24 cellular contexts compared by ENCODE assay signal in the genomic region with DNA sequence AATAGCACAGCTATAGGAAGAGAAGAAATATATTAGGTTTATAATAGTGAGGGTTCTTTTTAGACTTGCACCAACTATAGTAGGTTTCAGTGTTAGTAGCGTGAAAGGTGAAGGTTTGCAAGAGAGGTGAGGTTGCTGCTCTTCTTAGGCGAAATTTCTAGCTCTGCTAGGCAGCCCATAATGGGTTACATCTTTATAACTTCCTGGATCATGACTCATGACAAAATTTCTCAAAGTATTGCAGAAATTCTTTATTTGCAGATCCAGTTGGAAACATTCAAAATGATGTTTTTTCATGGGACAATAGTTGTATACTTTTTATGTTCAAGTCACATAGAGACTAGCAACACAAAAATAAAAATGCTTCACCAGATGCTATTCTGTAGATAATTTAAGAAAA.
DNase-seq lines count a peak whose midpoint lies in the region; ATAC-seq and TF ChIP-seq lines count a peak whose summit lies in the region.
"Had no signal": no experiment of that assay in that cellular context is flagged by ENCODE, and none has a peak within 500 bp of the region (broad histone marks: within the 10 kb centered on the region; RNA-seq: fewer than 3 reads in every experiment).

No MANE protein-coding gene starts in this region.

- no peak overlapping the region for H3K27ac ChIP-seq in IMR-90 (ENCODE audit: insufficient read depth, low read length)
- H3K27ac ChIP-seq: cardiac muscle cell, gastroesophageal sphincter, sigmoid colon had no signal

- H3K4ac ChIP-seq in IMR-90 (ENCODE audit: low read depth, low read length), result no peak overlapping the region

- H4K5ac ChIP-seq in IMR-90 (ENCODE audit: low read depth, low read length), result no peak overlapping the region

- ATAC-seq in IMR-90 (ENCODE audit: low read depth) (peak; percentile 67), left colon (no peak), HG02840 (IDR thresholded peaks at IDR 0.05; ENCODE audit: low FRiP score, unreplicated experiment) (no peak)
- no peak for ATAC-seq in activated T-cell treated with anti-CD3 and anti-CD28 coated beads, Interleukin-2, amount 50 U/mL, for 4 hours
- ATAC-seq: activated naive CD8-positive, alpha-beta T cell treated with anti-CD3 and anti-CD28 coated beads, Interleukin-2, amount 50 U/mL, for 24 hours; activated T-helper 17 cell treated with anti-CD3 and anti-CD28 coated beads, Interleukin-2, amount 50 U/mL, for 72 hours; gastroesophageal sphincter; left lobe of liver; stimulated activated effector memory CD8-positive, alpha-beta T cell treated with anti-CD3 and anti-CD28 coated beads, Interleukin-12 subunit alpha, Interleukin-12 subunit beta, amount 100 ng/mL, for 72 hours had no signal

- DNase-seq in EH (ENCODE audit: low read depth) (peak; percentile 57), IMR-90 (peak; percentile 45), chondrocyte (ENCODE audit: low spot score) (no peak), kidney tubule cell (ENCODE audit: low spot score) (peak; percentile 7), left colon (no peak)
- DNase-seq in activated T-cell treated with anti-CD3 and anti-CD28 coated beads, Interleukin-2, amount 50 U/mL, for 4 hours, result no peak
- DNase-seq: activated CD4-positive, alpha-beta T cell treated with anti-CD3 and anti-CD28 coated beads for 48 hours; activated naive CD8-positive, alpha-beta T cell treated with anti-CD3 and anti-CD28 coated beads, Interleukin-2, amount 50 U/mL, for 24 hours; COR-L47; NCI-H1417; NCI-H2171; NCI-H526 treated with DMSO at 0.1 percent for 48 hours; posterior cingulate gyrus; sigmoid colon; T-helper 1 cell had no signal

- no peak overlapping the region for H3K9ac ChIP-seq in IMR-90 (ENCODE audit: low read depth, low read length)

- WGBS in IMR-90 (ENCODE audit: extremely low coverage in 2 of 2, insufficient read length in 1 of 2), 2 experiments, result no CpG with 5 or more reads among the region's 2 CpGs

- H2BK20ac ChIP-seq in IMR-90 (ENCODE audit: low read depth, low read length), result no peak overlapping the region

- H3K4me3 Mint-ChIP-seq in chondrocyte (ENCODE audit: unreplicated experiment), result no peak overlapping the region
- no peak overlapping the region for H3K4me3 Mint-ChIP-seq in activated T-cell treated with anti-CD3 and anti-CD28 coated beads, Interleukin-2, amount 50 U/mL, for 4 hours
- H3K4me3 Mint-ChIP-seq: activated naive CD8-positive, alpha-beta T cell treated with anti-CD3 and anti-CD28 coated beads, Interleukin-2, amount 50 U/mL, for 24 hours; activated T-helper 17 cell treated with anti-CD3 and anti-CD28 coated beads, Interleukin-2, amount 50 U/mL, for 72 hours; B cell; mesothelial cell of epicardium; nephron; stimulated activated effector memory CD8-positive, alpha-beta T cell treated with anti-CD3 and anti-CD28 coated beads, Interleukin-12 subunit alpha, Interleukin-12 subunit beta, amount 100 ng/mL, for 72 hours had no signal

- no peaks in the 10 kb centered on the region for H3K9me3 ChIP-seq in IMR-90 (ENCODE audit: control insufficient read depth, insufficient read depth, low read length)
- H3K9me3 ChIP-seq: gastroesophageal sphincter, sigmoid colon had no signal

- peak overlapping the region; percentile 92; the same call in 1 of the 2 replicates for H4K91ac ChIP-seq in IMR-90 (ENCODE audit: insufficient read depth, low read depth, low read length)

- in situ Hi-C loops in IMR-90 (cut with MboI; ENCODE audit: low sequenced_read_pairs), result no loop called here

- CTCF ChIA-PET in IMR-90 (lab: Yijun Ruan, JAX), result interaction anchor here (0.9 kb wide), 1 partner anchor 510 kb away, joined by 3 read pairs; no protein-coding TSS in a partner anchor

- TF ChIP-seq POLR2A in IMR-90 (IDR thresholded peaks at IDR 0.05; ENCODE audit: low read depth, low read length), result no peak

- 0 out of 2 replicates have a peak overlapping the region, but pooled peaks have one; percentile 93 for H2BK120ac ChIP-seq in IMR-90 (ENCODE audit: low read depth, low read length)

- peak overlapping the region; percentile 69; the same call in 1 of the 3 replicates for H2BK15ac ChIP-seq in IMR-90 (ENCODE audit: low read depth, low read length)

- H2AFZ ChIP-seq in IMR-90 (replicated peaks; ENCODE audit: low read length, poor library complexity), result no peak overlapping the region

- no peaks in the 10 kb centered on the region for H3K36me3 ChIP-seq in IMR-90 (ENCODE audit: control insufficient read depth, insufficient read depth, low read length)
- H3K36me3 ChIP-seq: cardiac muscle cell, gastroesophageal sphincter, sigmoid colon had no signal

- POLR2A ChIA-PET in IMR-90 (lab: Charles Lee; ENCODE audit: unreplicated experiment), result no interaction called here

- no peak for TF ChIP-seq RAD21 in IMR-90 (IDR thresholded peaks at IDR 0.05; ENCODE audit: low read length)

- H3K23ac ChIP-seq in IMR-90 (ENCODE audit: low read depth, low read length), result no peak overlapping the region

- H3K4me2 ChIP-seq in IMR-90 (ENCODE audit: low read depth, low read length), result no peak overlapping the region

- H3K14ac ChIP-seq in IMR-90 (replicated peaks; ENCODE audit: low read depth, low read length), result no peak overlapping the region

- H3K79me1 ChIP-seq in IMR-90 (ENCODE audit: low read depth in 1 of 2, low read length in 2 of 2), result no peaks in the 10 kb centered on the region

- no peaks in the 10 kb centered on the region for H3K27me3 Mint-ChIP-seq in chondrocyte (ENCODE audit: low read depth)
- no peaks in the 10 kb centered on the region for H3K27me3 Mint-ChIP-seq in activated T-cell treated with anti-CD3 and anti-CD28 coated beads, Interleukin-2, amount 50 U/mL, for 4 hours (ENCODE audit: low read depth)
- H3K27me3 Mint-ChIP-seq: activated naive CD8-positive, alpha-beta T cell treated with anti-CD3 and anti-CD28 coated beads, Interleukin-2, amount 50 U/mL, for 24 hours; activated T-helper 17 cell treated with anti-CD3 and anti-CD28 coated beads, Interleukin-2, amount 50 U/mL, for 72 hours; B cell had no signal

- dilution Hi-C loops in IMR-90 (cut with HindIII; ENCODE audit: low sequenced_read_pairs, unreplicated experiment), result no loop called here

- H3K36me3 Mint-ChIP-seq in chondrocyte (ENCODE audit: low read depth), result no peaks in the 10 kb centered on the region
- H3K36me3 Mint-ChIP-seq in activated T-cell treated with anti-CD3 and anti-CD28 coated beads, Interleukin-2, amount 50 U/mL, for 4 hours (ENCODE audit: insufficient read depth), result no peaks in the 10 kb centered on the region
- H3K36me3 Mint-ChIP-seq: mesothelial cell of epicardium; stimulated activated effector memory CD8-positive, alpha-beta T cell treated with anti-CD3 and anti-CD28 coated beads, Interleukin-12 subunit alpha, Interleukin-12 subunit beta, amount 100 ng/mL, for 72 hours had no signal

- peaks cover 7% of the 10 kb centered on the region for H3K4me1 ChIP-seq in IMR-90 (ENCODE audit: control insufficient read depth, insufficient read depth, low read length)

- no peak overlapping the region for H3K4me3 ChIP-seq in IMR-90 (ENCODE audit: insufficient read depth, low read depth, low read length)
- H3K4me3 ChIP-seq: cardiac muscle cell, gastroesophageal sphincter, sigmoid colon had no signal

- H3K56ac ChIP-seq in IMR-90 (ENCODE audit: extremely low read depth, insufficient read depth, low read length), result no peak overlapping the region

- H3K9me3 Mint-ChIP-seq in chondrocyte (ENCODE audit: low read depth), result no peaks in the 10 kb centered on the region
- H3K9me3 Mint-ChIP-seq in activated T-cell treated with anti-CD3 and anti-CD28 coated beads, Interleukin-2, amount 50 U/mL, for 4 hours, result no peaks in the 10 kb centered on the region
- H3K9me3 Mint-ChIP-seq: activated naive CD8-positive, alpha-beta T cell treated with anti-CD3 and anti-CD28 coated beads, Interleukin-2, amount 50 U/mL, for 24 hours; mesothelial cell of epicardium; nephron had no signal

- H4K20me1 ChIP-seq in IMR-90 (ENCODE audit: insufficient read depth, low read length), result no peaks in the 10 kb centered on the region

- peak overlapping the region; percentile 45 for H3K27ac Mint-ChIP-seq in chondrocyte (ENCODE audit: unreplicated experiment)
- H3K27ac Mint-ChIP-seq: activated naive CD8-positive, alpha-beta T cell treated with anti-CD3 and anti-CD28 coated beads, Interleukin-2, amount 50 U/mL, for 24 hours; activated T-helper 17 cell treated with anti-CD3 and anti-CD28 coated beads, Interleukin-2, amount 50 U/mL, for 72 hours; B cell; mesothelial cell of epicardium; nephron; stimulated activated effector memory CD8-positive, alpha-beta T cell treated with anti-CD3 and anti-CD28 coated beads, Interleukin-12 subunit alpha, Interleukin-12 subunit beta, amount 100 ng/mL, for 72 hours had no signal

- peak overlapping the region; percentile 72 for H2BK5ac ChIP-seq in IMR-90 (ENCODE audit: low read depth, low read length, poor library complexity, severe bottlenecking)

- H2AK9ac ChIP-seq in IMR-90 (replicated peaks; ENCODE audit: low read depth, low read length, poor library complexity), result no peak overlapping the region

- peak overlapping the region in 1 of 2 experiments; percentile 19; a peak in 1 of 4 replicates for H4K8ac ChIP-seq in IMR-90 (ENCODE audit: low read depth in 2 of 2, low read length in 2 of 2)

- intact Hi-C loops in IMR-90 (cut with micrococcal nuclease), result loop anchor here (10.0 kb wide), 1 partner anchor 508 kb away; no protein-coding TSS in a partner anchor
- intact Hi-C loops in left colon (cut with DNase I, micrococcal nuclease), result no loop called here

- no peak overlapping the region; the same call in 1 of the 2 replicates for H3K18ac ChIP-seq in IMR-90 (ENCODE audit: low read depth, low read length)

- no peak overlapping the region for H2AK5ac ChIP-seq in IMR-90 (ENCODE audit: low read depth, low read length)

- peaks cover 76% of the 10 kb centered on the region for H3K4me1 Mint-ChIP-seq in chondrocyte (ENCODE audit: low read depth)
- no peaks in the 10 kb centered on the region for H3K4me1 Mint-ChIP-seq in activated T-cell treated with anti-CD3 and anti-CD28 coated beads, Interleukin-2, amount 50 U/mL, for 4 hours (ENCODE audit: low read depth)
- H3K4me1 Mint-ChIP-seq: activated naive CD8-positive, alpha-beta T cell treated with anti-CD3 and anti-CD28 coated beads, Interleukin-2, amount 50 U/mL, for 24 hours; activated T-helper 17 cell treated with anti-CD3 and anti-CD28 coated beads, Interleukin-2, amount 50 U/mL, for 72 hours; B cell; stimulated activated effector memory CD8-positive, alpha-beta T cell treated with anti-CD3 and anti-CD28 coated beads, Interleukin-12 subunit alpha, Interleukin-12 subunit beta, amount 100 ng/mL, for 72 hours had no signal

- BruUV-seq in IMR-90 (replicated peaks; lab: Mats Ljungman, UMichigan), result no TSS peak

- H3K27me3 ChIP-seq in IMR-90 (ENCODE audit: control insufficient read depth, insufficient read depth, low read length), result no peaks in the 10 kb centered on the region
- H3K27me3 ChIP-seq: cardiac muscle cell, gastroesophageal sphincter, sigmoid colon had no signal

- H3K9me1 ChIP-seq in IMR-90 (ENCODE audit: insufficient read depth, low read length), result no peaks in the 10 kb centered on the region; the same call in 1 of the 2 replicates

- TF ChIP-seq CTCF in IMR-90 (conservative IDR thresholded peaks at IDR 0.05; ENCODE audit: low read depth, low read length), result no peak
- TF ChIP-seq CTCF in chondrocyte (IDR thresholded peaks at IDR 0.05), result no peak

TF ChIP-seq in IMR-90, 13 proteins besides CTCF, POLR2A, EP300 and RAD21 (continues in another document):
- TF ChIP-seq MAZ (IDR thresholded peaks at IDR 0.05; ENCODE audit: borderline replicate concordance, low read depth, low read length), result no peak
- TF ChIP-seq CHD1 (IDR thresholded peaks at IDR 0.05; ENCODE audit: low read depth, low read length), result no peak

Comparison
In these comparisons a context has a peak if more than half of its experiments do, and no peak if none do; other contexts are left out.
1. DNase-seq: peak in EH (single experiment), IMR-90 (single experiment) and kidney tubule cell (single experiment); none in chondrocyte (single experiment), left colon (0 of 2) and activated T-cell treated with anti-CD3 and anti-CD28 coated beads, Interleukin-2, amount 50 U/mL, for 4 hours (single experiment).